ENCODE assay signal across 8 cellular contexts in the genomic region with DNA sequence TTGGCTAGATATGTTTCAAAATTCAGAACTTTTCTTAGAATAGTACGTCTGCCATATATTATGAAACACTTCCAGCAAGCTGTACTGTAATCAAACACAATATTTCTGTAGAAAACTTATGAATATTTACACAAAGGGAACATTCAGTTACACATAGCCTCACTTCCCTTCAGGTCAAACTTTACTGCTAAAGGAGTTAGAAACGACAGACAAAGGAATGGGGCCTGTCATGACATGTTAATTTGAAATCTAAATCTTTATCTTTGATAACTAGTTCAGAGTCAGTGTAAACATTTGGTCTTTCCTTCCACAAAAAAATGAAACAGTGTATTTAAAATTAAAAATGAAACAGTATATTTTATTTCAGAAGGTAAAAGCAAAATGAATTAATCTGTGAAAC. TPM values are rescaled to one million over a fixed set of nuclear protein-coding genes. Genes with fewer than 3 reads are reported as not detected.
DNase-seq lines count a peak whose midpoint lies in the region; ATAC-seq, FAIRE-seq and TF ChIP-seq lines count a peak whose summit lies in the region.

No MANE protein-coding gene starts in this region.

- H3K4me2 ChIP-seq in keratinocyte (ENCODE audit: control insufficient read depth, extremely low read depth, insufficient read depth, low read depth, low read length) = peak overlapping the region; percentile 96

- H3K9me3 ChIP-seq in keratinocyte (ENCODE audit: control insufficient read depth, low read depth, low read length) (no peaks in the 10 kb centered on the region), thyroid gland (no peaks in the 10 kb centered on the region)

- H3K9me1 ChIP-seq in keratinocyte (ENCODE audit: control insufficient read depth, extremely low read depth, insufficient read depth, low read length) = no peaks in the 10 kb centered on the region

- 37 to 48% methylated on average over 2 of the region's 2 CpGs for WGBS in thyroid gland, 2 donors

- intact Hi-C loops in thyroid gland (cut with DNase I) = no loop called here

- H3K27me3 ChIP-seq in keratinocyte (ENCODE audit: control insufficient read depth, extremely low read depth, insufficient read depth, low read length) (no peaks in the 10 kb centered on the region), thyroid gland (no peaks in the 10 kb centered on the region)

- H4K20me1 ChIP-seq in keratinocyte (ENCODE audit: control insufficient read depth, extremely low read depth, insufficient read depth, low read length) = no peaks in the 10 kb centered on the region

- TF ChIP-seq POLR2A in thyroid gland (IDR thresholded peaks at IDR 0.05) = no peak

- H3K4me3 ChIP-seq in keratinocyte (ENCODE audit: control insufficient read depth in 2 of 3, extremely low read depth in 1 of 3, insufficient read depth in 2 of 3, low read depth in 1 of 3, low read length in 3 of 3) = peak overlapping the region; percentile 79 to 92 (median 91)
- peak overlapping the region in 1 of 3 donors; percentile 50 for H3K4me3 ChIP-seq in thyroid gland (replicated peaks in 1 of 3)

- H3K27ac ChIP-seq in keratinocyte (ENCODE audit: control insufficient read depth, insufficient read depth, low read length) = peak overlapping the region; percentile 76
- peak overlapping the region in 2 of 3 donors; percentile 87 to 91 for H3K27ac ChIP-seq in thyroid gland

- H3K9me3 Mint-ChIP-seq in activated CD4-positive, alpha-beta T cell treated with anti-CD3 and anti-CD28 coated beads, Interleukin-2, amount 10 ng/mL, durations not matched to agents 7 days and 5 days = no peaks in the 10 kb centered on the region
- no peaks in the 10 kb centered on the region for H3K9me3 Mint-ChIP-seq in activated T-helper 17 cell treated with anti-CD3 and anti-CD28 coated beads, Interleukin-2, amount 50 U/mL, for 72 hours

- dilution Hi-C loops in keratinocyte (cut with MboI; ENCODE audit: extremely low pct_ligation_motif_present, low sequenced_read_pairs) = no loop called here

- H3K36me3 ChIP-seq in keratinocyte (ENCODE audit: control insufficient read depth in 2 of 2, extremely low read depth in 1 of 2, insufficient read depth in 2 of 2, low read length in 2 of 2) = peaks cover 0 to 3% of the 10 kb centered on the region in 2 experiments
- peaks cover 0 to 5% of the 10 kb centered on the region in 2 donors for H3K36me3 ChIP-seq in thyroid gland

- no peak for FAIRE-seq in keratinocyte (lab: Jason Lieb, UNC)

- peak overlapping the region; percentile 95 for H3K27ac Mint-ChIP-seq in activated CD4-positive, alpha-beta T cell treated with anti-CD3 and anti-CD28 coated beads, Interleukin-2, amount 10 ng/mL, durations not matched to agents 7 days and 5 days
- H3K27ac Mint-ChIP-seq in activated T-helper 17 cell treated with anti-CD3 and anti-CD28 coated beads, Interleukin-2, amount 50 U/mL, for 72 hours = peak overlapping the region; percentile 88

- no peak for ATAC-seq in activated T-helper 17 cell treated with anti-CD3 and anti-CD28 coated beads, Interleukin-2, amount 50 U/mL, for 72 hours (replicated peaks)
- no peak for ATAC-seq in HG03097 (IDR thresholded peaks at IDR 0.05; ENCODE audit: low FRiP score, unreplicated experiment)
- ATAC-seq in GM21423 (IDR thresholded peaks at IDR 0.05; ENCODE audit: unreplicated experiment) = no peak
- ATAC-seq in GM19463 (IDR thresholded peaks at IDR 0.05; ENCODE audit: unreplicated experiment) = no peak

- POLR2A ChIA-PET in activated CD4-positive, alpha-beta T cell treated with anti-CD3 and anti-CD28 coated beads, Interleukin-2, amount 10 ng/mL, durations not matched to agents 7 days and 5 days (lab: Charles Lee) = interaction anchor here (1.0 kb wide), 1 partner anchor 124 kb away, joined by 3 read pairs; no protein-coding TSS in a partner anchor

- no peak for TF ChIP-seq CTCF in keratinocyte (optimal IDR thresholded peaks at IDR 0.05 in 1 of 3, IDR thresholded peaks at IDR 0.05 in 1 of 3, conservative IDR thresholded peaks at IDR 0.05 in 1 of 3; ENCODE audit: extremely low read depth in 1 of 3, insufficient read depth in 2 of 3, low read length in 3 of 3)
- no peak for TF ChIP-seq CTCF in thyroid gland (IDR thresholded peaks at IDR 0.05)

- peak overlapping the region; percentile 85 for H3K4me3 Mint-ChIP-seq in activated CD4-positive, alpha-beta T cell treated with anti-CD3 and anti-CD28 coated beads, Interleukin-2, amount 10 ng/mL, durations not matched to agents 7 days and 5 days
- peak overlapping the region; percentile 93 for H3K4me3 Mint-ChIP-seq in activated T-helper 17 cell treated with anti-CD3 and anti-CD28 coated beads, Interleukin-2, amount 50 U/mL, for 72 hours

- peaks cover 5% of the 10 kb centered on the region for H3K79me2 ChIP-seq in keratinocyte (ENCODE audit: control insufficient read depth, insufficient read depth, low read length)

- no peak for DNase-seq in activated CD4-positive, alpha-beta T cell treated with anti-CD3 and anti-CD28 coated beads, Interleukin-2, amount 10 ng/mL, durations not matched to agents 7 days and 5 days
- no peak for DNase-seq in activated CD4-positive, alpha-beta T cell treated with anti-CD3 and anti-CD28 coated beads for 1 hour
- no peak for DNase-seq in keratinocyte (ENCODE audit: low read depth, low spot score)
- DNase-seq in thyroid gland = no peak

- CTCF ChIA-PET in activated CD4-positive, alpha-beta T cell treated with anti-CD3 and anti-CD28 coated beads, Interleukin-2, amount 10 ng/mL, durations not matched to agents 7 days and 5 days (lab: Charles Lee) = interaction anchor here (1.3 to 1.5 kb wide), 2 partner anchors 18 to 25 kb away, joined by 3 to 4 read pairs; no protein-coding TSS in a partner anchor

- H2AFZ ChIP-seq in keratinocyte (ENCODE audit: control insufficient read depth, low read length) = peak overlapping the region; percentile 88

- H3K9ac ChIP-seq in keratinocyte (ENCODE audit: control insufficient read depth, extremely low read depth, insufficient read depth, low read length) = peak overlapping the region; percentile 69

- peaks cover 58% of the 10 kb centered on the region for H3K4me1 Mint-ChIP-seq in activated CD4-positive, alpha-beta T cell treated with anti-CD3 and anti-CD28 coated beads, Interleukin-2, amount 10 ng/mL, durations not matched to agents 7 days and 5 days
- H3K4me1 Mint-ChIP-seq in activated T-helper 17 cell treated with anti-CD3 and anti-CD28 coated beads, Interleukin-2, amount 50 U/mL, for 72 hours = peaks cover 11% of the 10 kb centered on the region

- no peaks in the 10 kb centered on the region for H3K27me3 Mint-ChIP-seq in activated CD4-positive, alpha-beta T cell treated with anti-CD3 and anti-CD28 coated beads, Interleukin-2, amount 10 ng/mL, durations not matched to agents 7 days and 5 days
- H3K27me3 Mint-ChIP-seq in activated T-helper 17 cell treated with anti-CD3 and anti-CD28 coated beads, Interleukin-2, amount 50 U/mL, for 72 hours = no peaks in the 10 kb centered on the region

- peaks cover 30% of the 10 kb centered on the region for H3K4me1 ChIP-seq in keratinocyte (ENCODE audit: control insufficient read depth, extremely low read depth, insufficient read depth, low read length)
- peaks cover 26 to 31% of the 10 kb centered on the region in 2 donors for H3K4me1 ChIP-seq in thyroid gland

- H3K36me3 Mint-ChIP-seq in activated CD4-positive, alpha-beta T cell treated with anti-CD3 and anti-CD28 coated beads, Interleukin-2, amount 10 ng/mL, durations not matched to agents 7 days and 5 days (ENCODE audit: low read depth) = peaks cover 37% of the 10 kb centered on the region
- peaks cover 23% of the 10 kb centered on the region for H3K36me3 Mint-ChIP-seq in activated T-helper 17 cell treated with anti-CD3 and anti-CD28 coated beads, Interleukin-2, amount 50 U/mL, for 72 hours (ENCODE audit: low read depth)

RNA-seq across cellular contexts. Expression of a gene that starts 1.0 kb away (rescaled TPM):
- total RNA-seq in activated CD4-positive, alpha-beta T cell treated with anti-CD3 and anti-CD28 coated beads, Interleukin-2, amount 10 ng/mL, durations not matched to agents 7 days and 5 days = 10 to 100 TPM; 12.9 to 14.2 TPM
- total RNA-seq in activated T-helper 17 cell treated with anti-CD3 and anti-CD28 coated beads, Interleukin-2, amount 50 U/mL, for 72 hours = 1 to 10 TPM; 9.2 to 9.3 TPM
- polyA plus RNA-seq in keratinocyte = 13.3 to 22.3 TPM (median 18.9 TPM) in 3 replicates
- 11.1 TPM for polyA plus RNA-seq in keratinocyte (2011; ENCODE audit: low read depth)
- polyA plus RNA-seq in keratinocyte (2011; cell fraction: cytosol; rRNA removed) = 10.4 and 17.9 TPM in 2 replicates
- polyA plus RNA-seq in keratinocyte (2011; cell fraction: nucleus; rRNA removed) = 23.7 and 36.1 TPM in 2 replicates
- polyA plus RNA-seq in keratinocyte (2012; ENCODE audit: low replicate concordance) = 11.5 and 14.0 TPM in 2 replicates
- 1.5 to 18.0 TPM (median 12.7 TPM) in 3 replicates for polyA minus RNA-seq in keratinocyte
- polyA minus RNA-seq in keratinocyte (2011; cell fraction: cytosol; rRNA and poly(A)+ RNA removed) = 9.6 TPM
- 15.5 and 25.1 TPM in 2 replicates for polyA minus RNA-seq in keratinocyte (2011; cell fraction: nucleus; rRNA and poly(A)+ RNA removed)
- 100 to 1,000 TPM in 1 of 4 donors, 10 to 100 TPM in 3; 66.8 to 101 (median 93.0) TPM for total RNA-seq in thyroid gland

Comparison
In these comparisons a context has a peak if more than half of its experiments do, and no peak if none do; other contexts are left out.
1. RNA of a gene that starts 1.0 kb away (total RNA-seq): 66.8 to 101 TPM in thyroid gland; 12.9 to 14.2 TPM in activated CD4-positive, alpha-beta T cell treated with anti-CD3 and anti-CD28 coated beads, Interleukin-2, amount 10 ng/mL, durations not matched to agents 7 days and 5 days and 9.2 to 9.3 TPM in activated T-helper 17 cell treated with anti-CD3 and anti-CD28 coated beads, Interleukin-2, amount 50 U/mL, for 72 hours; every median in the first group is over 4 times any median in the second.